ENCODE assay signal across 25 cellular contexts in genomic region chr10:37739181-37739580, GRCh38.
"Had no signal": no experiment of that assay in that cellular context is flagged by ENCODE, and none has a peak within 500 bp of the region (broad histone marks: within the 10 kb centered on the region; RNA-seq: fewer than 3 reads in every experiment).

No MANE protein-coding gene starts in this region.

- H3K9me3 ChIP-seq: SJCRH30 had no signal

- H3K9ac ChIP-seq: KMS-11 had no signal

- H3K36me3 ChIP-seq: SJCRH30 had no signal

- H3K27ac ChIP-seq: KMS-11, SJCRH30 had no signal

- H3K4me2 ChIP-seq: KMS-11 had no signal

- ATAC-seq: K562, Panc1, PC-3, Right ventricle myocardium inferior, SK-N-SH treated with all-trans-retinoic acid at 6 μM for 48 hours had no signal

- H3K27me3 ChIP-seq: SJCRH30 had no signal

- DNase-seq: Kasumi-1; NCI-H1048; NCI-H1105; NCI-H1417; NCI-H1436 treated with DMSO at 0.1 percent for 48 hours; NCI-H1694; NCI-H187 treated with DMSO at 0.1 percent for 48 hours; NCI-H2081; NCI-H2171; NCI-H226; NCI-H446; NCI-H510A; NCI-H524 treated with DMSO at 0.1 percent for 48 hours; NCI-H69; NCI-H774; NK-92 treated with Interleukin-12 subunit alpha and Interleukin-12 subunit beta, amount 100 ng/mL, for 24 hours; PC-3; SHP77 treated with DMSO at 0.1 percent for 48 hours; SJCRH30 had no signal

- FAIRE-seq: HTR-8/SVneo, K562 had no signal

- H3K4me1 ChIP-seq: SJCRH30 had no signal

- H3K4me3 ChIP-seq: K562, SJCRH30 had no signal
